1 cellular context compared by ENCODE assay signal in the genomic region with DNA sequence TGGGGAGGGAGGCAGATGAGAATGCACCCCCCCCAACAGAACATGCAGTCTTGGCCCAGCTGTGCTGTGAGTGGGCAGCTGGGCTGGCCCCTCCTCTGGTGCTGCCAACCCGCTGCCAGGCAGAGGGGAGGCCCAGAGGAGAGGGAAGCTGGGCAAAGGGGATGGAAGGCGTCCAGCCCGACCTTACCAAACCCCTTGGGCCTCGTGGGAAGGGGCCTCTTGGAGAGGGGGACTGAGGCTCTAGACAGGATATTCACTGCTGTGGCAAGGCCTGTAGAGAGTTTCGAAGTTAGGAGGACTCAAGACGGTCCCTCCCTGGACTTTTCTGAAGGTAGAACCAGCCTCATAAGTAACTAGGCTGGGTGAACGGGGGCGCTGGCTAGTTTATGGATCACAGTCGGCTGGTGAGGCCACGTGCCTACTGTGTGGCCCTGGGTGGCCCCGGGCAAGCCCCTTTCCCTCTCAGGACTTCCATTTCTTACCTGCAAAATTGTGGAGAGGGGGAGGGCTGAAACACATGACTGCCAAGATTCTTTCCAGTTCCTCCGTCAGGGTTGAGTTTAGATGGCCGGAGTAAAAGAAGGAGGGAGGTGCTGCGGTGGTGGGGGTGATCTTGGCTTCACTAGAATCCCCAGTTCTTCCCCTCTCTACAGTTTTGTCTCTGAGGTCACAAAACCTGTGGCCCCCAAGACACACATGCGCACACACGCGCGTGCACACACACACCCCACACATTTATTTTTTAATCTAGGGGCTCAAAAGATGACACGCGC.
TF ChIP-seq lines count a peak whose summit lies in the region.

No MANE protein-coding gene starts in this region.

TF ChIP-seq in K562, 482 proteins besides CTCF, POLR2A, EP300 and RAD21 (continued from another document and continues in another):
- TF ChIP-seq, protein P1, sequence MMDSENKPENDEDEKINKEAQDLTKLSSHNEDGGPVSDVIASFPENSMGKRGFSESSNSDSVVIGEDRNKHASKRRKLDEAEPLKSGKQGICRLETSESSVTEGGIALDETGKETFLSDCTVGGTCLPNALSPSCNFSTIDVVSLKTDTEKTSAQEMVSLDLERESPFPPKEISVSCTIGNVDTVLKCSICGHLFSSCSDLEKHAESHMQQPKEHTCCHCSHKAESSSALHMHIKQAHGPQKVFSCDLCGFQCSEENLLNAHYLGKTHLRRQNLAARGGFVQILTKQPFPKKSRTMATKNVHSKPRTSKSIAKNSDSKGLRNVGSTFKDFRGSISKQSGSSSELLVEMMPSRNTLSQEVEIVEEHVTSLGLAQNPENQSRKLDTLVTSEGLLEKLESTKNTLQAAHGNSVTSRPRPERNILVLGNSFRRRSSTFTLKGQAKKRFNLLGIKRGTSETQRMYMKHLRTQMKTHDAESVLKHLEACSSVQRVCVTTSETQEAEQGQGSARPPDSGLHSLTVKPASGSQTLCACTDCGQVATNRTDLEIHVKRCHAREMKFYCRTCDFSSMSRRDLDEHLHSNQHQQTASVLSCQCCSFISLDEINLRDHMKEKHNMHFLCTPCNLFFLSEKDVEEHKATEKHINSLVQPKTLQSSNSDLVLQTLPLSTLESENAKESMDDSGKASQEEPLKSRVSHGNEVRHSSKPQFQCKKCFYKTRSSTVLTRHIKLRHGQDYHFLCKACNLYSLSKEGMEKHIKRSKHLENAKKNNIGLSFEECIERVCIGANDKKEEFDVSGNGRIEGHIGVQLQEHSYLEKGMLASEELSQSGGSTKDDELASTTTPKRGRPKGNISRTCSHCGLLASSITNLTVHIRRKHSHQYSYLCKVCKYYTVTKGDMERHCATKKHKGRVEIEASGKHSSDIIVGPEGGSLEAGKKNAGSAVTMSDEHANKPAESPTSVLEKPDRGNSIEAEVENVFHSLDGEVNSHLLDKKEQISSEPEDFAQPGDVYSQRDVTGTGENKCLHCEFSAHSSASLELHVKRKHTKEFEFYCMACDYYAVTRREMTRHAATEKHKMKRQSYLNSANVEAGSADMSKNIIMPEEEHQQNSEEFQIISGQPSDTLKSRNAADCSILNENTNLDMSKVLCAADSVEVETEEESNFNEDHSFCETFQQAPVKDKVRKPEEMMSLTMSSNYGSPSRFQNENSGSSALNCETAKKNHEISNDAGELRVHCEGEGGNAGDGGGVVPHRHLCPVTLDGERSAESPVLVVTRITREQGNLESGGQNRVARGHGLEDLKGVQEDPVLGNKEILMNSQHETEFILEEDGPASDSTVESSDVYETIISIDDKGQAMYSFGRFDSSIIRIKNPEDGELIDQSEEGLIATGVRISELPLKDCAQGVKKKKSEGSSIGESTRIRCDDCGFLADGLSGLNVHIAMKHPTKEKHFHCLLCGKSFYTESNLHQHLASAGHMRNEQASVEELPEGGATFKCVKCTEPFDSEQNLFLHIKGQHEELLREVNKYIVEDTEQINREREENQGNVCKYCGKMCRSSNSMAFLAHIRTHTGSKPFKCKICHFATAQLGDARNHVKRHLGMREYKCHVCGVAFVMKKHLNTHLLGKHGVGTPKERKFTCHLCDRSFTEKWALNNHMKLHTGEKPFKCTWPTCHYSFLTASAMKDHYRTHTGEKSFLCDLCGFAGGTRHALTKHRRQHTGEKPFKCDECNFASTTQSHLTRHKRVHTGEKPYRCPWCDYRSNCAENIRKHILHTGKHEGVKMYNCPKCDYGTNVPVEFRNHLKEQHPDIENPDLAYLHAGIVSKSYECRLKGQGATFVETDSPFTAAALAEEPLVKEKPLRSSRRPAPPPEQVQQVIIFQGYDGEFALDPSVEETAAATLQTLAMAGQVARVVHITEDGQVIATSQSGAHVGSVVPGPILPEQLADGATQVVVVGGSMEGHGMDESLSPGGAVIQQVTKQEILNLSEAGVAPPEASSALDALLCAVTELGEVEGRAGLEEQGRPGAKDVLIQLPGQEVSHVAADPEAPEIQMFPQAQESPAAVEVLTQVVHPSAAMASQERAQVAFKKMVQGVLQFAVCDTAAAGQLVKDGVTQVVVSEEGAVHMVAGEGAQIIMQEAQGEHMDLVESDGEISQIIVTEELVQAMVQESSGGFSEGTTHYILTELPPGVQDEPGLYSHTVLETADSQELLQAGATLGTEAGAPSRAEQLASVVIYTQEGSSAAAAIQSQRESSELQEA (IDR thresholded peaks at IDR 0.05; ENCODE audit: low read depth): no peak
- TF ChIP-seq, protein P2, sequence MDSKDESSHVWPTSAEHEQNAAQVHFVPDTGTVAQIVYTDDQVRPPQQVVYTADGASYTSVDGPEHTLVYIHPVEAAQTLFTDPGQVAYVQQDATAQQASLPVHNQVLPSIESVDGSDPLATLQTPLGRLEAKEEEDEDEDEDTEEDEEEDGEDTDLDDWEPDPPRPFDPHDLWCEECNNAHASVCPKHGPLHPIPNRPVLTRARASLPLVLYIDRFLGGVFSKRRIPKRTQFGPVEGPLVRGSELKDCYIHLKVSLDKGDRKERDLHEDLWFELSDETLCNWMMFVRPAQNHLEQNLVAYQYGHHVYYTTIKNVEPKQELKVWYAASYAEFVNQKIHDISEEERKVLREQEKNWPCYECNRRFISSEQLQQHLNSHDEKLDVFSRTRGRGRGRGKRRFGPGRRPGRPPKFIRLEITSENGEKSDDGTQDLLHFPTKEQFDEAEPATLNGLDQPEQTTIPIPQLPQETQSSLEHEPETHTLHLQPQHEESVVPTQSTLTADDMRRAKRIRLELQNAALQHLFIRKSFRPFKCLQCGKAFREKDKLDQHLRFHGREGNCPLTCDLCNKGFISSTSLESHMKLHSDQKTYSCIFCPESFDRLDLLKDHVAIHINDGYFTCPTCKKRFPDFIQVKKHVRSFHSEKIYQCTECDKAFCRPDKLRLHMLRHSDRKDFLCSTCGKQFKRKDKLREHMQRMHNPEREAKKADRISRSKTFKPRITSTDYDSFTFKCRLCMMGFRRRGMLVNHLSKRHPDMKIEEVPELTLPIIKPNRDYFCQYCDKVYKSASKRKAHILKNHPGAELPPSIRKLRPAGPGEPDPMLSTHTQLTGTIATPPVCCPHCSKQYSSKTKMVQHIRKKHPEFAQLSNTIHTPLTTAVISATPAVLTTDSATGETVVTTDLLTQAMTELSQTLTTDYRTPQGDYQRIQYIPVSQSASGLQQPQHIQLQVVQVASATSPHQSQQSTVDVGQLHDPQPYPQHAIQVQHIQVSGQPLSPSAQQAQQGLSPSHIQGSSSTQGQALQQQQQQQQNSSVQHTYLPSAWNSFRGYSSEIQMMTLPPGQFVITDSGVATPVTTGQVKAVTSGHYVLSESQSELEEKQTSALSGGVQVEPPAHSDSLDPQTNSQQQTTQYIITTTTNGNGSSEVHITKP (IDR thresholded peaks at IDR 0.05; ENCODE audit: partially characterized antibody): peak; percentile 95
- no peak for TF ChIP-seq NR3C1 (CRISPR knock-in tag; IDR thresholded peaks at IDR 0.05)
- TF ChIP-seq, protein P3, sequence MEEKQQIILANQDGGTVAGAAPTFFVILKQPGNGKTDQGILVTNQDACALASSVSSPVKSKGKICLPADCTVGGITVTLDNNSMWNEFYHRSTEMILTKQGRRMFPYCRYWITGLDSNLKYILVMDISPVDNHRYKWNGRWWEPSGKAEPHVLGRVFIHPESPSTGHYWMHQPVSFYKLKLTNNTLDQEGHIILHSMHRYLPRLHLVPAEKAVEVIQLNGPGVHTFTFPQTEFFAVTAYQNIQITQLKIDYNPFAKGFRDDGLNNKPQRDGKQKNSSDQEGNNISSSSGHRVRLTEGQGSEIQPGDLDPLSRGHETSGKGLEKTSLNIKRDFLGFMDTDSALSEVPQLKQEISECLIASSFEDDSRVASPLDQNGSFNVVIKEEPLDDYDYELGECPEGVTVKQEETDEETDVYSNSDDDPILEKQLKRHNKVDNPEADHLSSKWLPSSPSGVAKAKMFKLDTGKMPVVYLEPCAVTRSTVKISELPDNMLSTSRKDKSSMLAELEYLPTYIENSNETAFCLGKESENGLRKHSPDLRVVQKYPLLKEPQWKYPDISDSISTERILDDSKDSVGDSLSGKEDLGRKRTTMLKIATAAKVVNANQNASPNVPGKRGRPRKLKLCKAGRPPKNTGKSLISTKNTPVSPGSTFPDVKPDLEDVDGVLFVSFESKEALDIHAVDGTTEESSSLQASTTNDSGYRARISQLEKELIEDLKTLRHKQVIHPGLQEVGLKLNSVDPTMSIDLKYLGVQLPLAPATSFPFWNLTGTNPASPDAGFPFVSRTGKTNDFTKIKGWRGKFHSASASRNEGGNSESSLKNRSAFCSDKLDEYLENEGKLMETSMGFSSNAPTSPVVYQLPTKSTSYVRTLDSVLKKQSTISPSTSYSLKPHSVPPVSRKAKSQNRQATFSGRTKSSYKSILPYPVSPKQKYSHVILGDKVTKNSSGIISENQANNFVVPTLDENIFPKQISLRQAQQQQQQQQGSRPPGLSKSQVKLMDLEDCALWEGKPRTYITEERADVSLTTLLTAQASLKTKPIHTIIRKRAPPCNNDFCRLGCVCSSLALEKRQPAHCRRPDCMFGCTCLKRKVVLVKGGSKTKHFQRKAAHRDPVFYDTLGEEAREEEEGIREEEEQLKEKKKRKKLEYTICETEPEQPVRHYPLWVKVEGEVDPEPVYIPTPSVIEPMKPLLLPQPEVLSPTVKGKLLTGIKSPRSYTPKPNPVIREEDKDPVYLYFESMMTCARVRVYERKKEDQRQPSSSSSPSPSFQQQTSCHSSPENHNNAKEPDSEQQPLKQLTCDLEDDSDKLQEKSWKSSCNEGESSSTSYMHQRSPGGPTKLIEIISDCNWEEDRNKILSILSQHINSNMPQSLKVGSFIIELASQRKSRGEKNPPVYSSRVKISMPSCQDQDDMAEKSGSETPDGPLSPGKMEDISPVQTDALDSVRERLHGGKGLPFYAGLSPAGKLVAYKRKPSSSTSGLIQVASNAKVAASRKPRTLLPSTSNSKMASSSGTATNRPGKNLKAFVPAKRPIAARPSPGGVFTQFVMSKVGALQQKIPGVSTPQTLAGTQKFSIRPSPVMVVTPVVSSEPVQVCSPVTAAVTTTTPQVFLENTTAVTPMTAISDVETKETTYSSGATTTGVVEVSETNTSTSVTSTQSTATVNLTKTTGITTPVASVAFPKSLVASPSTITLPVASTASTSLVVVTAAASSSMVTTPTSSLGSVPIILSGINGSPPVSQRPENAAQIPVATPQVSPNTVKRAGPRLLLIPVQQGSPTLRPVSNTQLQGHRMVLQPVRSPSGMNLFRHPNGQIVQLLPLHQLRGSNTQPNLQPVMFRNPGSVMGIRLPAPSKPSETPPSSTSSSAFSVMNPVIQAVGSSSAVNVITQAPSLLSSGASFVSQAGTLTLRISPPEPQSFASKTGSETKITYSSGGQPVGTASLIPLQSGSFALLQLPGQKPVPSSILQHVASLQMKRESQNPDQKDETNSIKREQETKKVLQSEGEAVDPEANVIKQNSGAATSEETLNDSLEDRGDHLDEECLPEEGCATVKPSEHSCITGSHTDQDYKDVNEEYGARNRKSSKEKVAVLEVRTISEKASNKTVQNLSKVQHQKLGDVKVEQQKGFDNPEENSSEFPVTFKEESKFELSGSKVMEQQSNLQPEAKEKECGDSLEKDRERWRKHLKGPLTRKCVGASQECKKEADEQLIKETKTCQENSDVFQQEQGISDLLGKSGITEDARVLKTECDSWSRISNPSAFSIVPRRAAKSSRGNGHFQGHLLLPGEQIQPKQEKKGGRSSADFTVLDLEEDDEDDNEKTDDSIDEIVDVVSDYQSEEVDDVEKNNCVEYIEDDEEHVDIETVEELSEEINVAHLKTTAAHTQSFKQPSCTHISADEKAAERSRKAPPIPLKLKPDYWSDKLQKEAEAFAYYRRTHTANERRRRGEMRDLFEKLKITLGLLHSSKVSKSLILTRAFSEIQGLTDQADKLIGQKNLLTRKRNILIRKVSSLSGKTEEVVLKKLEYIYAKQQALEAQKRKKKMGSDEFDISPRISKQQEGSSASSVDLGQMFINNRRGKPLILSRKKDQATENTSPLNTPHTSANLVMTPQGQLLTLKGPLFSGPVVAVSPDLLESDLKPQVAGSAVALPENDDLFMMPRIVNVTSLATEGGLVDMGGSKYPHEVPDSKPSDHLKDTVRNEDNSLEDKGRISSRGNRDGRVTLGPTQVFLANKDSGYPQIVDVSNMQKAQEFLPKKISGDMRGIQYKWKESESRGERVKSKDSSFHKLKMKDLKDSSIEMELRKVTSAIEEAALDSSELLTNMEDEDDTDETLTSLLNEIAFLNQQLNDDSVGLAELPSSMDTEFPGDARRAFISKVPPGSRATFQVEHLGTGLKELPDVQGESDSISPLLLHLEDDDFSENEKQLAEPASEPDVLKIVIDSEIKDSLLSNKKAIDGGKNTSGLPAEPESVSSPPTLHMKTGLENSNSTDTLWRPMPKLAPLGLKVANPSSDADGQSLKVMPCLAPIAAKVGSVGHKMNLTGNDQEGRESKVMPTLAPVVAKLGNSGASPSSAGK (IDR thresholded peaks at IDR 0.05): peak; percentile 86
- no peak for TF ChIP-seq ZKSCAN3 (CRISPR knock-in tag; IDR thresholded peaks at IDR 0.05)
- TF ChIP-seq HDAC3 (IDR thresholded peaks at IDR 0.05; ENCODE audit: borderline replicate concordance, partially characterized antibody): no peak
- TF ChIP-seq SMAD4 (CRISPR knock-in tag; conservative IDR thresholded peaks at IDR 0.05): no peak
- no peak for TF ChIP-seq POLR2AphosphoS2 (IDR thresholded peaks at IDR 0.05; ENCODE audit: low read length)
- TF ChIP-seq JUND (IDR thresholded peaks at IDR 0.05; ENCODE audit: borderline replicate concordance, low read depth, low read length): no peak
- TF ChIP-seq JUND (tag; IDR thresholded peaks at IDR 0.05; ENCODE audit: borderline replicate concordance, low read depth, low read length): no peak
- no peak for TF ChIP-seq RNF2 (IDR thresholded peaks at IDR 0.05)
- no peak for TF ChIP-seq MCM5 (IDR thresholded peaks at IDR 0.05; ENCODE audit: low read depth)
- TF ChIP-seq LEF1 (IDR thresholded peaks at IDR 0.05): no peak
- TF ChIP-seq NFATC3 (IDR thresholded peaks at IDR 0.05): no peak
- no peak for TF ChIP-seq ARHGAP35 (IDR thresholded peaks at IDR 0.05; ENCODE audit: partially characterized antibody)
- no peak for TF ChIP-seq PTTG1 (tag; IDR thresholded peaks at IDR 0.05; ENCODE audit: low read depth)
- no peak for TF ChIP-seq PTRF (tag; IDR thresholded peaks at IDR 0.05)
- peak; percentile 39; the same call in 1 of the 2 replicates for TF ChIP-seq BCOR (IDR thresholded peaks at IDR 0.05)
- no peak for TF ChIP-seq SMAD3 (CRISPR knock-in tag; conservative IDR thresholded peaks at IDR 0.05)
- 0 out of 2 replicates have a peak, but pooled peaks have one; percentile 19 for TF ChIP-seq POLR2G (IDR thresholded peaks at IDR 0.05; ENCODE audit: low read depth, low read length)
- no peak for TF ChIP-seq MTA3 (IDR thresholded peaks at IDR 0.05; ENCODE audit: borderline replicate concordance)
- TF ChIP-seq, protein P4, sequence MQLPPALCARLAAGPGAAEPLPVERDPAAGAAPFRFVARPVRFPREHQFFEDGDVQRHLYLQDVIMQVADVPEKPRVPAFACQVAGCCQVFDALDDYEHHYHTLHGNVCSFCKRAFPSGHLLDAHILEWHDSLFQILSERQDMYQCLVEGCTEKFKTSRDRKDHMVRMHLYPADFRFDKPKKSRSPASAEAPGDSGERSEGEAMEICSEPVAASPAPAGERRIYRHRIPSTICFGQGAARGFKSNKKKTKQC (CRISPR knock-in tag; IDR thresholded peaks at IDR 0.05): no peak
- no peak; the same call in 1 of the 2 replicates for TF ChIP-seq XRCC5 (IDR thresholded peaks at IDR 0.05; ENCODE audit: low read depth, low read length)
- no peak for TF ChIP-seq PHF20 (IDR thresholded peaks at IDR 0.05; ENCODE audit: partially characterized antibody)
- peak; percentile 78; the same call in 1 of the 2 replicates for TF ChIP-seq L3MBTL2 (IDR thresholded peaks at IDR 0.05)
- no peak; the same call in 1 of the 2 replicates for TF ChIP-seq ATF7 (IDR thresholded peaks at IDR 0.05)
- no peak for TF ChIP-seq GATAD2A (IDR thresholded peaks at IDR 0.05)
- TF ChIP-seq LARP7 (IDR thresholded peaks at IDR 0.05): no peak
- TF ChIP-seq RFX7 (CRISPR knock-in tag; IDR thresholded peaks at IDR 0.05): no peak
- no peak for TF ChIP-seq NBN (IDR thresholded peaks at IDR 0.05; ENCODE audit: low read depth)
- no peak for TF ChIP-seq U2AF1 (optimal IDR thresholded peaks at IDR 0.05; ENCODE audit: low read depth, low read length)
